ENCODE assay signal across 26 cellular contexts in genomic region chr3:10456981-10457380, GRCh38. TPM values are rescaled to one million over a fixed set of nuclear protein-coding genes. Genes with fewer than 3 reads are reported as not detected.
DNase-seq lines count a peak whose midpoint lies in the region; ATAC-seq and TF ChIP-seq lines count a peak whose summit lies in the region.
"Had no signal": no experiment of that assay in that cellular context is flagged by ENCODE, and none has a peak within 500 bp of the region (broad histone marks: within the 10 kb centered on the region; RNA-seq: fewer than 3 reads in every experiment).

No MANE protein-coding gene starts in this region.

- H3K27ac ChIP-seq in HEK293 (ENCODE audit: extremely low read depth, low read depth, low read length) (no peak overlapping the region), OCI-LY7 (ENCODE audit: low read depth, low read length, poor library complexity, severe bottlenecking) (peak overlapping the region; percentile 33), aorta (ENCODE audit: low read depth in 1 of 2, low read length in 2 of 2) (no peak overlapping the region)
- H3K27ac ChIP-seq: HL-60, PC-9, SJSA1 had no signal

- TF ChIP-seq CTCF in HEK293 (tag by site-specific recombination; IDR thresholded peaks at IDR 0.05): no peak
- TF ChIP-seq CTCF in OCI-LY7 (conservative IDR thresholded peaks at IDR 0.05; ENCODE audit: low read length): no peak

- no peaks in the 10 kb centered on the region for H3K9me3 Mint-ChIP-seq in naive B cell
- H3K9me3 Mint-ChIP-seq: CD4-positive, alpha-beta T cell; GM23338; T-cell had no signal

- H4K20me1 ChIP-seq in OCI-LY7 (ENCODE audit: insufficient read depth, low read length): no peaks in the 10 kb centered on the region

- intact Hi-C loops in OCI-LY7 (cut with micrococcal nuclease; ENCODE audit: unreplicated experiment): no loop called here
- intact Hi-C loops in aorta (cut with DNase I): no loop called here

- POLR2A ChIA-PET in HEK293 (lab: Yijun Ruan, JAX) (no interaction called here), OCI-LY7 (lab: Charles Lee) (interaction anchor here (0.7 to 1.0 kb wide), 2 partner anchors 39 to 1192 kb away, joined by 3 read pairs; no protein-coding TSS in a partner anchor)

- H2AFZ ChIP-seq in OCI-LY7 (ENCODE audit: low read length): no peak overlapping the region
- H2AFZ ChIP-seq: GM23338, PC-9 had no signal

- no peaks in the 10 kb centered on the region for H3K36me3 Mint-ChIP-seq in naive B cell
- H3K36me3 Mint-ChIP-seq: T-cell had no signal

- H3K36me3 ChIP-seq in HEK293 (ENCODE audit: control insufficient read depth in 2 of 2, insufficient read depth in 1 of 2, low read length in 2 of 2) (no peaks in the 10 kb centered on the region), OCI-LY7 (ENCODE audit: insufficient read depth, low read length) (no peaks in the 10 kb centered on the region), aorta (ENCODE audit: control insufficient read depth in 1 of 2, insufficient read depth in 2 of 2, low read length in 1 of 2) (no peaks in the 10 kb centered on the region)
- H3K36me3 ChIP-seq: HAP-1, SJSA1 had no signal

- H3K79me2 ChIP-seq in OCI-LY7 (ENCODE audit: insufficient read depth, low read depth, low read length): no peaks in the 10 kb centered on the region

- H3K4me1 ChIP-seq in HEK293 (ENCODE audit: control insufficient read depth, insufficient read depth, low read length): no peaks in the 10 kb centered on the region
- H3K4me1 ChIP-seq in OCI-LY7 (ENCODE audit: insufficient read depth, low read length, poor library complexity, severe bottlenecking): peaks cover 22% of the 10 kb centered on the region
- no peaks in the 10 kb centered on the region for H3K4me1 ChIP-seq in aorta (ENCODE audit: control insufficient read depth in 1 of 2, insufficient read depth in 2 of 2, low read length in 2 of 2)
- H3K4me1 ChIP-seq: HAP-1, SJSA1 had no signal

- CTCF ChIA-PET in HEK293 (lab: Yijun Ruan, JAX) (no interaction called here), OCI-LY7 (lab: Charles Lee; ENCODE audit: unreplicated experiment) (no interaction called here)

- H3K4me3 ChIP-seq in HEK293 (ENCODE audit: low read depth, low read length) (no peak overlapping the region), OCI-LY7 (ENCODE audit: low read depth, low read length, poor library complexity, severe bottlenecking) (no peak overlapping the region), aorta (ENCODE audit: low read length in 2 of 2) (no peak overlapping the region)
- H3K4me3 ChIP-seq: GM23338, HAP-1, PC-9, SJSA1 had no signal

- peak overlapping the region in 3 of 8 donors; percentile 4 to 81 (median 10) for H3K4me3 Mint-ChIP-seq in naive B cell
- H3K4me3 Mint-ChIP-seq: CD4-positive, alpha-beta T cell; GM23338; T-cell had no signal

- no peaks in the 10 kb centered on the region for H3K9me2 ChIP-seq in OCI-LY7 (ENCODE audit: insufficient read depth, low read length)

- H3K4me2 ChIP-seq in OCI-LY7 (ENCODE audit: low read length): peak overlapping the region; percentile 57
- H3K4me2 ChIP-seq: GM23338, PC-9 had no signal

- DNase-seq in OCI-LY7 (ENCODE audit: low spot score) (no peak), naive B cell (no peak), aorta (no peak), SW 1271 (lab: John Stamatoyannopoulos, UW) (no peak), dermis blood vessel endothelial cell (no peak)
- DNase-seq: CD4-positive, alpha-beta T cell; COR-L47; DMS53; NCI-H1092 treated with DMSO at 0.1 percent for 48 hours; NCI-H1436; NCI-H187; NCI-H2081 treated with DMSO at 0.1 percent for 48 hours; NCI-H2171 treated with DMSO at 0.1 percent for 48 hours; NCI-H345; NCI-H510A treated with DMSO at 0.1 percent for 48 hours; NCI-H748 treated with DMSO at 0.1 percent for 48 hours; PC-9; T-cell had no signal

- no peaks in the 10 kb centered on the region for H3K27me3 ChIP-seq in aorta (ENCODE audit: control insufficient read depth in 1 of 2, insufficient read depth in 2 of 2, low read length in 1 of 2)

- H3K9me3 ChIP-seq in HEK293 (ENCODE audit: control insufficient read depth, insufficient read depth, low read depth, low read length) (no peaks in the 10 kb centered on the region), OCI-LY7 (ENCODE audit: low read length) (no peaks in the 10 kb centered on the region), aorta (ENCODE audit: control insufficient read depth, low read length) (peaks cover 2% of the 10 kb centered on the region)
- H3K9me3 ChIP-seq: HAP-1, SJSA1 had no signal

- 55 to 59% methylated on average over 2 of the region's 2 CpGs for WGBS in aorta, 2 donors

- H3K27ac Mint-ChIP-seq in naive B cell: peak overlapping the region in 4 of 6 donors; percentile 7 to 32 (median 18)
- H3K27ac Mint-ChIP-seq: CD4-positive, alpha-beta T cell; GM23338; T-cell had no signal

- BruUV-seq in OCI-LY7 (replicated peaks; lab: Mats Ljungman, UMichigan): no TSS peak

- H3K27me3 Mint-ChIP-seq in naive B cell: peaks cover 3 to 17% (median 15%) of the 10 kb centered on the region in 3 donors

- ATAC-seq in naive B cell (ENCODE audit: low read depth in 2 of 2): no peak
- peak; percentile 9 for ATAC-seq in aorta (ENCODE audit: low FRiP score)
- ATAC-seq in HG02884 (IDR thresholded peaks at IDR 0.05; ENCODE audit: unreplicated experiment): no peak
- ATAC-seq: GM23338, Right ventricle myocardium inferior, T-cell had no signal

- peaks cover 18 to 23% (median 20%) of the 10 kb centered on the region in 3 donors for H3K4me1 Mint-ChIP-seq in naive B cell

TF ChIP-seq in HEK293, 187 proteins besides CTCF, POLR2A, EP300 and RAD21:
- TF ChIP-seq ZFHX2 (tag by site-specific recombination; conservative IDR thresholded peaks at IDR 0.05): peak; percentile 100
- no peak for TF ChIP-seq ZNF214 (tag by site-specific recombination; IDR thresholded peaks at IDR 0.05; ENCODE audit: borderline replicate concordance)
- no peak for TF ChIP-seq ZNF501 (tag by site-specific recombination; IDR thresholded peaks at IDR 0.05)
- peak; percentile 100 for TF ChIP-seq EGR2 (tag by site-specific recombination; IDR thresholded peaks at IDR 0.05; ENCODE audit: low read depth)
- 0 out of 2 replicates have a peak, but pooled peaks have one; percentile 18 for TF ChIP-seq ZBTB20 (tag by site-specific recombination; IDR thresholded peaks at IDR 0.05)
- 0 out of 2 replicates have a peak, but pooled peaks have one; percentile 68 for TF ChIP-seq ZNF311 (tag by site-specific recombination; IDR thresholded peaks at IDR 0.05; ENCODE audit: borderline replicate concordance)
TF ChIP-seq in HEK293: peak in this region for 4.

RNA-seq across cellular contexts. Expression of gene ATP2B2, which starts 48.4 kb away (rescaled TPM):
- not detected in 2 replicates for total RNA-seq in OCI-LY7 (2014; rRNA removed; shearing (Covaris generic))
- 0.06 TPM in 1 of 2 replicates, not detected in the other for total RNA-seq in OCI-LY7 (2022)
- under 1 TPM in 1 of 6 donors, not detected in 5; 0.06 TPM for polyA plus RNA-seq in naive B cell (ENCODE audit: low read depth in 6 of 6)
- under 1 TPM; 0.29 to 0.30 TPM for total RNA-seq in aorta
- polyA plus RNA-seq in aorta: not detected
- total RNA-seq in dermis blood vessel endothelial cell: not detected in 2 replicates
- total RNA-seq: CD4-positive, alpha-beta T cell; PC-9; SJSA1; T-cell had no signal
- polyA plus RNA-seq: BJ had no signal
